In the genomic region with DNA sequence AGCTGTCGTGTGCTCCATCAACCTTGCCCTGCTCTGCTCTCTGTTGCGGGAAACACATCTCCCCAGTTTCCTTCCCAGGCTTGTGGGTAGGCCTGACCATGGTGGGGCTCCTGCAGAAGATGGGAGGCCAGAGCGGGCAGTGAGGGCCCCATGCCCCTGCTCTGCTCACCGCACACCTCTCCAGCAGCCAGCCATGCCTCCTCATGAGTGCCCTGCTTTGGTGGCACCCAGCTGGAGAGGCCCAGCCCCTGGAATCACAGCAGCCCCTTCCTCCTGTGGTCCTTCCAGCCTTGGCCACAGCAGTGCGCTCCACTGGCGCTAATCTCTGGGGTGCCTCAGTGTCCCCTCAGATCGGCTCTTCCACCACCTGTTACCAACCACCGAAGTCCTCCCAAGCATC, we compare ENCODE assay signal across 1 cellular context.
TF ChIP-seq lines count a peak whose summit lies in the region.

No MANE protein-coding gene starts in this region.

TF ChIP-seq in H1, 55 proteins besides CTCF, POLR2A, EP300 and RAD21:
- TF ChIP-seq TAF7 (optimal IDR thresholded peaks at IDR 0.05; ENCODE audit: borderline replicate concordance, low read depth, low read length) (no peak), SIN3A (conservative IDR thresholded peaks at IDR 0.05 in 1 of 2, IDR thresholded peaks at IDR 0.05 in 1 of 2; ENCODE audit: low read depth in 1 of 2, low read length in 2 of 2) (no peak)
- TF ChIP-seq, protein P1, sequence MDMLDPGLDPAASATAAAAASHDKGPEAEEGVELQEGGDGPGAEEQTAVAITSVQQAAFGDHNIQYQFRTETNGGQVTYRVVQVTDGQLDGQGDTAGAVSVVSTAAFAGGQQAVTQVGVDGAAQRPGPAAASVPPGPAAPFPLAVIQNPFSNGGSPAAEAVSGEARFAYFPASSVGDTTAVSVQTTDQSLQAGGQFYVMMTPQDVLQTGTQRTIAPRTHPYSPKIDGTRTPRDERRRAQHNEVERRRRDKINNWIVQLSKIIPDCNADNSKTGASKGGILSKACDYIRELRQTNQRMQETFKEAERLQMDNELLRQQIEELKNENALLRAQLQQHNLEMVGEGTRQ (IDR thresholded peaks at IDR 0.05; ENCODE audit: low read length), result no peak
